1 cellular context compared by ENCODE assay signal in the genomic region with DNA sequence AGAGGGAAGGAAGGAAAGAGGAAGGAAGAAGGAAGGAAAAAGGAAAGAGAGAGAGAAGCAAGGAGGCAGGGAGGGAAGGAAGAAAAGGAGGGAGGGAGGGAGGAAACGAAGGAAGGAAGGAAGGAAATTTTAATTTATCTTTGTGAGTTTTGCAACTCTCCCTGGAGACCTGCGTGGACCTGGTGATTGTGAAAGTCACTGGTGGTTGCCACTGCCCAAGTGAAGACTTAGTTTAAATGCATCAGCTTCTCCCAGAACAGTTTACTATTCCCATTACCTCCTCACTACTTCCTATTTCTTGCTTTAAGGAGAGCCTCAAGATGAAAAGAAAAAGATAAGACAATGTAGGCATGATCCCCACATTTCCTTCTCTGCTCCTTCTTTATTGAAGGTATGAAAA.
TF ChIP-seq lines count a peak whose summit lies in the region.

No MANE protein-coding gene starts in this region.

TF ChIP-seq in K562, 482 proteins besides CTCF, POLR2A, EP300 and RAD21 (continued from another document):
- TF ChIP-seq ATF2 (CRISPR knock-in tag; IDR thresholded peaks at IDR 0.05) (no peak), RBM22 (IDR thresholded peaks at IDR 0.05; ENCODE audit: low read depth, low read length, poor library complexity, severe bottlenecking) (no peak), ZBTB8A (IDR thresholded peaks at IDR 0.05; ENCODE audit: partially characterized antibody) (no peak), RAD51 (IDR thresholded peaks at IDR 0.05; ENCODE audit: borderline replicate concordance, low read depth) (no peak), CBFA2T3 (IDR thresholded peaks at IDR 0.05) (no peak)
